ENCODE assay signal across 8 cellular contexts in the genomic region with DNA sequence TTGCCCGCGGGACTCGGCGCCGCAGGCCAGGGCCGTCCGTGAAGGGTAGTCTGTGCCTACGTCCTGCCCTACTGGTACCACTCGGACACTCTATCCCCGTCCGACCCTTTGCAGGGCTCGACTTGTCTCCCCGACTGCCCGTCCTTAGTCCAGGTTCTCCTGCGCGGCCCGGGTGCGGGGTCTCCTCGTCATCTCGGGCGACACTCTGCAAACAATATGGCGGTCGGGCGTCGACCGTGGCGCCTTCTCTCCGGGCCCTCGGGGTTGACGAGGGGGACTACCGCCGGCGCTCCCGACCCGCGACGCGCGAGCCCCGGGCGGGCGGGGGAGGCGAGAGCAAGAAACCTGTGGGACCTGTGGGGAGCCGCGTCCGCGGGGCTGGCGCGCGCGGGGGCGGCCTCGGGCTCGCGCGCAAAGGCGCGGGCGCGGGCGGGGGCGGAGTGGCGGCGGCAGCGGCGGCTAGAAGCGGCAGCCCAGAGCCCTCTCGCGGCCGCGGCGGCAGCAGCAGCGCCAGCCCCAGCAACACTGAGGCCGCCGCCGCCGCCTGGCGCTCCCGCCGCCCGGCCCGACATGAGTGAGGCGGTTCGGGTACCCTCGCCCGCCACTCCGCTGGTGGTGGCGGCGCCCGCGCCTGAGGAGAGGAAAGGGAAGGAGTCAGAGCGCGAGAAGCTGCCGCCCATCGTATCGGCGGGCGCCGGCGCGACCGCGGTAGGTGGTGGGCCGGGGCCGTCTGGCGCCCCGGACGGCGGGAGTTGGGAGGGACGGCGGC. TPM values are rescaled to one million over a fixed set of nuclear protein-coding genes. Genes with fewer than 3 reads are reported as not detected.
DNase-seq lines count a peak whose midpoint lies in the region; ATAC-seq and TF ChIP-seq lines count a peak whose summit lies in the region.

A gene with protein sequence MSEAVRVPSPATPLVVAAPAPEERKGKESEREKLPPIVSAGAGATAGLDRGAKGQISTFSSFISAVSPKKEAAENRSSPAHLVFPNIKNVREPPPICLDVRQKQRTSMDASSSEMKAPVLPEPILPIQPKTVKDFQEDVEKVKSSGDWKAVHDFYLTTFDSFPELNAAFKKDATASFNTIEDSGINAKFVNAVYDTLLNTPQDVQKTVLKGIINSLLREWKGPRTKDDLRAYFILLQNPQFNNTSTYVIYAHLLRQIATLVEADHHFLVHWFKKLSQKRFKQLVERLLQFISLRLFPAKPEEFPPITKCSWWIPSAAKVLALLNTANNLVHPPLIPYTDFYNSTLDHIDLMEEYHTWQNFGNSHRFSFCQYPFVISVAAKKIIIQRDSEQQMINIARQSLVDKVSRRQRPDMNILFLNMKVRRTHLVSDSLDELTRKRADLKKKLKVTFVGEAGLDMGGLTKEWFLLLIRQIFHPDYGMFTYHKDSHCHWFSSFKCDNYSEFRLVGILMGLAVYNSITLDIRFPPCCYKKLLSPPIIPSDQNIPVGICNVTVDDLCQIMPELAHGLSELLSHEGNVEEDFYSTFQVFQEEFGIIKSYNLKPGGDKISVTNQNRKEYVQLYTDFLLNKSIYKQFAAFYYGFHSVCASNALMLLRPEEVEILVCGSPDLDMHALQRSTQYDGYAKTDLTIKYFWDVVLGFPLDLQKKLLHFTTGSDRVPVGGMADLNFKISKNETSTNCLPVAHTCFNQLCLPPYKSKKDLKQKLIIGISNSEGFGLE (plus strand): TSS at position 476 of the 769 bp plus-strand sequence. CDS start 95 bp downstream, at position 571.

- peak; percentile 46 for TF ChIP-seq CTCF in CD14-positive monocyte (IDR thresholded peaks at IDR 0.05)

- peak within 1 kb of the TSS; percentile 90 to 96 for H3K4me3 Mint-ChIP-seq in CD14-positive monocyte

- DNase-seq in CD14-positive monocyte (ENCODE audit: low spot score) (peak; percentile 65), NCI-H774 (lab: John Stamatoyannopoulos, UW) (peak; percentile 56), epidermal melanocyte (ENCODE audit: insufficient read length, low spot score) (peak; percentile 39), mucosa of gallbladder (ENCODE audit: low spot score) (peak; percentile 82)
- DNase-seq in activated CD8-positive, alpha-beta memory T cell treated with anti-CD3 and anti-CD28 coated beads, Interleukin-2, amount 50 U/mL, for 48 hours = peak; percentile 91
- peak; percentile 71 for DNase-seq in stimulated activated CD8-positive, alpha-beta memory T cell treated with anti-CD3 and anti-CD28 coated beads, Interleukin-4, amount 100 ng/mL, for 24 hours (ENCODE audit: low read depth)

- peaks cover 15% of the 10 kb centered on the region for H3K4me1 Mint-ChIP-seq in CD14-positive monocyte

- H3K27ac Mint-ChIP-seq in CD14-positive monocyte = peak within 1 kb of the TSS; percentile 81 to 91 (median 88)

- H3K27me3 Mint-ChIP-seq in CD14-positive monocyte (ENCODE audit: low read depth in 3 of 3) = peaks cover 14 to 23% (median 16%) of the 10 kb centered on the region in 3 donors

- ATAC-seq in GM19035 (IDR thresholded peaks at IDR 0.05; ENCODE audit: unreplicated experiment) (peak; percentile 86), HG03280 (IDR thresholded peaks at IDR 0.05; ENCODE audit: unreplicated experiment) (peak; percentile 90)

- no peaks in the 10 kb centered on the region for H3K36me3 Mint-ChIP-seq in CD14-positive monocyte

- H3K9me3 Mint-ChIP-seq in CD14-positive monocyte = no peaks in the 10 kb centered on the region

- intact Hi-C loops in CD14-positive monocyte (cut with micrococcal nuclease) = no loop called here

RNA-seq across cellular contexts. Expression of the gene that starts here (rescaled TPM):
- polyA plus RNA-seq in CD14-positive monocyte = not detected
- total RNA-seq in mucosa of gallbladder = 12.0 TPM

Comparison
In these comparisons a context has a peak if more than half of its experiments do, and no peak if none do; other contexts are left out.
1. Peak in every context shown above with its lines: DNase-seq and ATAC-seq.
2. Peak in DNase-seq in CD14-positive monocyte; RNA of the gene not detected or under 1 TPM.
3. DNase-seq: peak in every context shown above with its lines; median percentile 91 in activated CD8-positive, alpha-beta memory T cell treated with anti-CD3 and anti-CD28 coated beads, Interleukin-2, amount 50 U/mL, for 48 hours; 82 in mucosa of gallbladder; 71 in stimulated activated CD8-positive, alpha-beta memory T cell treated with anti-CD3 and anti-CD28 coated beads, Interleukin-4, amount 100 ng/mL, for 24 hours; 65 in CD14-positive monocyte; 56 in NCI-H774; 39 in epidermal melanocyte.